Comparison of ENCODE assay signal across 8 cellular contexts in the genomic region with DNA sequence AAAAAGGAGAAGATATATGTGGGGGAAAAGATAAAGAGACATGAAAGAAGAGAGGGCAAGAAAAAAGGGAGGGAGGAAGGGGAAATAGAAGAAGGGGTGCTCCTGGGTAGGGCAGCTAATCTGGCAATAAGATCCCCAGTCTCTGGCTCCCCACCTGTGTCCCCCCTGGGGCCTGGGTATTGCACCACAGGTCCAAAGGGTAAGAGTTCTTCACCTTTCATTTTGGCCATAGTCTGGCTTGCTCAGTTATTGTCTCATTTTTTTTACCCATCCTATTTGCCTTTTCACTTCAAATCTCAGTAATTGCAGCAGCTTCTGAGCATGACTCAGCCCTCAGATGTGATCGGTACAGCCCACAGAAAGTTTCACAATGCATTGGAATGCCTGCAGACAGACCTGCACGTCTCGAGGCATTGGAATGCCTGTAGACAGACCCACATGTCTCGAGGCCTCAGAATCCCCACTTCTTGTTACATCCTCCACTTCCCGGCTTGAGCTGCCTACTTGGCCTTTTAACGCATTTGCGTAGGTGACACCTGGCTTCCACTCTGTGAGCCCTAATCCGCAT.
DNase-seq lines count a peak whose midpoint lies in the region; ATAC-seq and TF ChIP-seq lines count a peak whose summit lies in the region.

No MANE protein-coding gene starts in this region.

- no peak overlapping the region for H3K27ac ChIP-seq in substantia nigra (ENCODE audit: low read depth, low read length, poor library complexity, severe bottlenecking)

- DNase-seq in GM20000 (ENCODE audit: low spot score) (peak; percentile 24), NOMO-1 treated with dmso at 0.1 percent for 144 hours (lab: John Stamatoyannopoulos, UW; ENCODE audit: unreplicated experiment) (peak; percentile 10), epithelial cell of proximal tubule (ENCODE audit: low read depth) (peak; percentile 92), NCI-H345 (lab: John Stamatoyannopoulos, UW) (no peak), substantia nigra (lab: John Stamatoyannopoulos, UW) (no peak), NCI-H2227 (lab: John Stamatoyannopoulos, UW; ENCODE audit: unreplicated experiment) (no peak)
- peak; percentile 60 for DNase-seq in stimulated activated CD4-positive, alpha-beta T cell treated with anti-CD3 and anti-CD28 coated beads, Interleukin-15, amount 100 ng/mL, for 24 hours

- H3K4me3 ChIP-seq in epithelial cell of proximal tubule (ENCODE audit: low read depth, low read length), result no peak overlapping the region

- ATAC-seq in HG03135 (IDR thresholded peaks at IDR 0.05; ENCODE audit: unreplicated experiment), result no peak

- TF ChIP-seq CTCF in GM20000 (IDR thresholded peaks at IDR 0.05; ENCODE audit: extremely low read depth, missing control alignments) (no peak), epithelial cell of proximal tubule (conservative IDR thresholded peaks at IDR 0.05; ENCODE audit: low read depth, low read length) (no peak)

Comparison
In these comparisons a context has a peak if more than half of its experiments do, and no peak if none do; other contexts are left out.
1. DNase-seq: peak in GM20000 (single experiment), NOMO-1 treated with dmso at 0.1 percent for 144 hours (single experiment), epithelial cell of proximal tubule (single experiment) and stimulated activated CD4-positive, alpha-beta T cell treated with anti-CD3 and anti-CD28 coated beads, Interleukin-15, amount 100 ng/mL, for 24 hours (single experiment); none in NCI-H345 (single experiment), substantia nigra (0 of 49) and NCI-H2227 (single experiment).